Comparison of ENCODE assay signal across 8 cellular contexts in the genomic region with DNA sequence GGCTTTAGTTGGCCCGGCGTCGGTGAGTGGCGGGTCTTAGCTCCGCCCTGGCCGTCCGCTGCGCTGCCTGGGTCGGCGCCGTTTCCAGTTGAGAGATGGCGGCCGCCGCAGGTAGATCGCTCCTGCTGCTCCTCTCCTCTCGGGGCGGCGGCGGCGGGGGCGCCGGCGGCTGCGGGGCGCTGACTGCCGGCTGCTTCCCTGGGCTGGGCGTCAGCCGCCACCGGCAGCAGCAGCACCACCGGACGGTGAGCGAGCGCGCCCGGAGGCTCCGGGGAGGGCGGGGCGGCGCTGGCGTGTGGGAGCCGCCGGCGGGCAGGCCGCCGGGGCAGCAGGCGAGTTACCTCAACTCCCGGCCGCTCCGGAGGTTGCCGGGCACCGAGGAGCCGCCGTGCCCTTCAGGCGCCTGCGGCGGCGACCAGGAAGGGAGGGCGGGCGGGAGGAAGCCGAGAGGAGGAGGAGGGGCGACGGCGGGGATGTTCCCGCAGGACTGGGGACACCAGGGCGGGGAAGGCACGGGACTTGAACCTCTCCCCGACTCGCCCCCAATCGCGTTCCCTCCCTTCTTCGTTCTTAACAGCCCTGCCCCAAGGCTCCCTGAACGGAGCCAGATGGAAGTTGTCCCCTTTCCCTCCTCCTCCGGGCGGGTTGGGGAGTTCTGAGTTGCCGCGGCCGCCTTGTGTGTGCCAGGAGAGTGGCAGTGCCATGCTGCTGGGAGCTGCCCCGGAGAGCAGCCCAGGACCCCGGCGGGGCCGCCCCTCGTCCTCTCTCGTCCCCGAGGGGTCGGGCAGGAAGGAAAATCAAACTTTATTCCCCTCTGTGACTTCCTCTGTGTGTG. TPM values are rescaled to one million over a fixed set of nuclear protein-coding genes. Genes with fewer than 3 reads are reported as not detected.
DNase-seq lines count a peak whose midpoint lies in the region; ATAC-seq and TF ChIP-seq lines count a peak whose summit lies in the region.

A gene with protein sequence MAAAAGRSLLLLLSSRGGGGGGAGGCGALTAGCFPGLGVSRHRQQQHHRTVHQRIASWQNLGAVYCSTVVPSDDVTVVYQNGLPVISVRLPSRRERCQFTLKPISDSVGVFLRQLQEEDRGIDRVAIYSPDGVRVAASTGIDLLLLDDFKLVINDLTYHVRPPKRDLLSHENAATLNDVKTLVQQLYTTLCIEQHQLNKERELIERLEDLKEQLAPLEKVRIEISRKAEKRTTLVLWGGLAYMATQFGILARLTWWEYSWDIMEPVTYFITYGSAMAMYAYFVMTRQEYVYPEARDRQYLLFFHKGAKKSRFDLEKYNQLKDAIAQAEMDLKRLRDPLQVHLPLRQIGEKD (plus strand): TSS at position 87 of the 835 bp plus-strand sequence. CDS start 9 bp downstream, at position 96.

- no peaks in the 10 kb centered on the region for H3K27me3 ChIP-seq in HUES48 (ENCODE audit: control insufficient read depth, insufficient read depth, low read length)

- TF ChIP-seq POLR2A in Raji (IDR thresholded peaks at IDR 0.05; ENCODE audit: insufficient read depth, low read depth, low read length), result peak; percentile 77

- H3K27ac ChIP-seq in HUES48 (ENCODE audit: low read depth, low read length) (peak within 1 kb of the TSS; percentile 68), substantia nigra (ENCODE audit: low read depth, low read length, poor library complexity, severe bottlenecking) (peak within 1 kb of the TSS; percentile 78)

- DNase-seq in Calu3, result peak; percentile 97
- peak; percentile 94 for DNase-seq in activated naive CD4-positive, alpha-beta T cell treated with Interleukin-2 at 50 U/mL for 16 hours
- DNase-seq in germinal center (ENCODE audit: low spot score), result peak; percentile 95
- DNase-seq in nucleus accumbens (lab: John Stamatoyannopoulos, UW), result peak; percentile 44 to 98 (median 92)
- peak; percentile 10 to 99 (median 93) for DNase-seq in substantia nigra (lab: John Stamatoyannopoulos, UW)

- no peaks in the 10 kb centered on the region for H3K9me3 Mint-ChIP-seq in Calu3 (ENCODE audit: low read depth, unreplicated experiment)

- H3K36me3 Mint-ChIP-seq in Calu3 (ENCODE audit: insufficient read depth, unreplicated experiment), result peaks cover 38% of the 10 kb centered on the region

- H3K4me3 ChIP-seq in HUES48 (ENCODE audit: low read depth, low read length), result peak within 1 kb of the TSS; percentile 95

- CTCF ChIA-PET in Calu3 (lab: Charles Lee), result interaction anchor here (0.5 to 3.9 kb wide), 12 partner anchors 10 to 532 kb away, joined by 3 to 26 read pairs (median 4); a partner anchor contains a TSS

- no peak for TF ChIP-seq CTCF in Calu3 (IDR thresholded peaks at IDR 0.05; ENCODE audit: unreplicated experiment)

- ATAC-seq in GM21367 (IDR thresholded peaks at IDR 0.05; ENCODE audit: unreplicated experiment), result peak; percentile 85

- peak within 1 kb of the TSS; percentile 84 for H3K4me3 Mint-ChIP-seq in Calu3 (ENCODE audit: low read depth, unreplicated experiment)

- no peaks in the 10 kb centered on the region for H3K9me3 ChIP-seq in HUES48 (ENCODE audit: control insufficient read depth, insufficient read depth, low read length)

- no peaks in the 10 kb centered on the region for H3K27me3 Mint-ChIP-seq in Calu3 (ENCODE audit: unreplicated experiment)

- peak within 1 kb of the TSS; percentile 60 for H3K27ac Mint-ChIP-seq in Calu3 (ENCODE audit: unreplicated experiment)

- no peaks in the 10 kb centered on the region for H3K36me3 ChIP-seq in HUES48 (ENCODE audit: control insufficient read depth, insufficient read depth, low read length)

- H3K4me1 Mint-ChIP-seq in Calu3 (ENCODE audit: low read depth, unreplicated experiment), result peaks cover 56% of the 10 kb centered on the region

- no TSS peak for BruUV-seq in Calu3 (replicated peaks; lab: Mats Ljungman, UMichigan)

- intact Hi-C loops in Calu3 (cut with micrococcal nuclease; ENCODE audit: unreplicated experiment), result loop anchor here (5.0 to 10.0 kb wide), 3 partner anchors 127 to 330 kb away; no protein-coding TSS in a partner anchor

- H3K9ac ChIP-seq in HUES48 (ENCODE audit: low read depth, low read length), result peak within 1 kb of the TSS; percentile 88

- peaks cover 24% of the 10 kb centered on the region for H3K4me1 ChIP-seq in HUES48 (ENCODE audit: control insufficient read depth, insufficient read depth, low read length)

RNA-seq across cellular contexts. Expression of the gene that starts here (rescaled TPM):
- 70.2 and 96.6 TPM in 2 replicates for total RNA-seq in Calu3 (2022)

Comparison
In these comparisons a context has a peak if more than half of its experiments do, and no peak if none do; other contexts are left out.
1. Peak in every context shown above with its lines: DNase-seq, ATAC-seq, H3K4me3 ChIP-seq and H3K27ac ChIP-seq.